ENCODE assay signal across 14 cellular contexts in genomic region chrX:123755107-123755506, GRCh38.
"Had no signal": no experiment of that assay in that cellular context is flagged by ENCODE, and none has a peak within 500 bp of the region (broad histone marks: within the 10 kb centered on the region; RNA-seq: fewer than 3 reads in every experiment).

No MANE protein-coding gene starts in this region.

- H3K9me3 ChIP-seq: colonic mucosa, left ventricle myocardium inferior, lower lobe of right lung, ovary, suprapubic skin, tibial nerve had no signal

- H3K27ac ChIP-seq: colonic mucosa, left ventricle myocardium inferior, lower lobe of right lung, ovary, suprapubic skin, tibial nerve had no signal

- H3K36me3 ChIP-seq: colonic mucosa, left ventricle myocardium inferior, lower lobe of right lung, ovary, suprapubic skin, tibial nerve had no signal

- DNase-seq: effector CD4-positive, alpha-beta T cell; endodermal cell; immature natural killer cell; left ventricle myocardium inferior; lower lobe of right lung; natural killer cell; ovary; stimulated activated CD4-positive, alpha-beta T cell treated with anti-CD3 and anti-CD28 coated beads, Interleukin-4, amount 100 ng/mL, for 1 hour; stimulated activated CD8-positive, alpha-beta memory T cell treated with anti-CD3 and anti-CD28 coated beads, Interleukin-4, amount 100 ng/mL, for 48 hours; stimulated activated naive CD8-positive, alpha-beta T cell treated with anti-CD3 and anti-CD28 coated beads, Interleukin-15, Interleukin-2, amounts not matched to agents 100 U/mL and 50 U/mL, for 24 hours had no signal

- ATAC-seq: natural killer cell; stimulated activated effector memory CD8-positive, alpha-beta T cell treated with anti-CD3 and anti-CD28 coated beads, Interleukin-12 subunit alpha, Interleukin-12 subunit beta, amount 100 ng/mL, for 72 hours; stimulated activated naive CD8-positive, alpha-beta T cell treated with anti-CD3 and anti-CD28 coated beads, Interleukin-15, Interleukin-2, amounts not matched to agents 100 U/mL and 50 U/mL, for 24 hours had no signal

- H3K27me3 ChIP-seq: colonic mucosa, ovary, suprapubic skin, tibial nerve had no signal

- H3K4me1 ChIP-seq: colonic mucosa, left ventricle myocardium inferior, lower lobe of right lung, suprapubic skin, tibial nerve had no signal

- H3K4me3 ChIP-seq: colonic mucosa, left ventricle myocardium inferior, lower lobe of right lung, ovary, suprapubic skin, tibial nerve had no signal
